In the genomic region with DNA sequence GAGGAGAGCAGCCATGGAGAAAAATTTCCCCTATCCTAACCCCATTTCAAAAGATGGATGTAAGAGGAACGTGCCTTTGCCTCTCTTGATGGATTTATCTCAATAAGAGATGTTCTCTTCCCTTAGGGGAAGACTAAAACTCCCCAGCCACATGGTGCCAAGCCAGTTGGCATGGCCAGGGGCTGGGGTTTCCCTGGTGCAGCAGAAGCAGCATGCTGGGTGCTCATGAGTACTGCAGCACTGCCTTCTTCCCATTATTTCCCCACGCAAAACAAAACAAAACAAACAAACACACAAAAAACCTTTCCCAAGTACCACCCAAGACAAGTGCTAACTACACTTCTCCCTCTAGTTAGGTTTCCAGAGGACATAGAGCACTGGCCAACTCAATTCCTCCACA, we compare ENCODE assay signal across 18 cellular contexts.
"Had no signal": no experiment of that assay in that cellular context is flagged by ENCODE, and none has a peak within 500 bp of the region (broad histone marks: within the 10 kb centered on the region; RNA-seq: fewer than 3 reads in every experiment).

No MANE protein-coding gene starts in this region.

- H3K9me3 ChIP-seq: esophagus squamous epithelium, tibial nerve, uterus had no signal

- H3K4me3 ChIP-seq: esophagus squamous epithelium, lung, tibial nerve, uterus had no signal

- H3K27me3 ChIP-seq: brain microvascular endothelial cell, esophagus squamous epithelium, tibial nerve, uterus had no signal

- H3K27ac ChIP-seq: brain microvascular endothelial cell, esophagus squamous epithelium, uterus had no signal

- DNase-seq: activated CD4-positive, alpha-beta T cell treated with anti-CD3 and anti-CD28 coated beads, Interleukin-2, amount 10 ng/mL, durations not matched to agents 7 days and 5 days; activated CD8-positive, alpha-beta T cell treated with anti-CD3 and anti-CD28 coated beads, Interleukin-2, amount 10 ng/mL, durations not matched to agents 7 days and 5 days; activated effector memory CD4-positive, alpha-beta T cell treated with Interleukin-2 at 50 U/mL for 16 hours; activated naive CD4-positive, alpha-beta T cell treated with anti-CD3 and anti-CD28 coated beads, Interleukin-2, amount 50 U/mL, for 16 hours; activated T-cell treated with anti-CD3 and anti-CD28 coated beads, Interleukin-2, amount 50 U/mL, for 48 hours; aorta; brain microvascular endothelial cell; cortex of kidney; effector memory CD4-positive, alpha-beta T cell; esophagus squamous epithelium; left cardiac atrium; stimulated activated CD4-positive, alpha-beta T cell treated with anti-CD3 and anti-CD28 coated beads, Interleukin-12 subunit alpha, Interleukin-12 subunit beta, amount 100 ng/mL, for 4 hours; stimulated activated CD4-positive, alpha-beta T cell treated with anti-CD3 and anti-CD28 coated beads, Interleukin-2, amount 100 ng/mL, for 24 hours; stimulated activated naive CD4-positive, alpha-beta T cell treated with Interleukin-2 at 50 U/mL for 16 hours; uterus had no signal

- H3K36me3 ChIP-seq: brain microvascular endothelial cell, esophagus squamous epithelium, tibial nerve, uterus had no signal

- ATAC-seq: activated CD4-positive, CD25-positive, alpha-beta regulatory T cell treated with anti-CD3 and anti-CD28 coated beads, Interleukin-2, amount 50 U/mL, for 24 hours; activated CD8-positive, alpha-beta T cell treated with anti-CD3 and anti-CD28 coated beads, Interleukin-2, amount 10 ng/mL, durations not matched to agents 7 days and 5 days; left cardiac atrium had no signal

- H3K4me1 ChIP-seq: uterus had no signal
